9 cellular contexts compared by ENCODE assay signal in genomic region chr10:84783386-84783785, GRCh38.
DNase-seq lines count a peak whose midpoint lies in the region; ATAC-seq and TF ChIP-seq lines count a peak whose summit lies in the region.
"Had no signal": no experiment of that assay in that cellular context is flagged by ENCODE, and none has a peak within 500 bp of the region (broad histone marks: within the 10 kb centered on the region; RNA-seq: fewer than 3 reads in every experiment).

No MANE protein-coding gene starts in this region.

- no peak overlapping the region for H3K9ac ChIP-seq in NT2/D1 (ENCODE audit: insufficient read length, low read depth)

- TF ChIP-seq CTCF in foreskin keratinocyte (conservative IDR thresholded peaks at IDR 0.05), result peak; percentile 66

- H3K9me3 ChIP-seq in NT2/D1 (ENCODE audit: insufficient read depth, low read length), result no peaks in the 10 kb centered on the region
- H3K9me3 ChIP-seq: SJCRH30 had no signal

- H3K4me1 ChIP-seq in NT2/D1 (ENCODE audit: insufficient read depth, insufficient read length) (no peaks in the 10 kb centered on the region), foreskin keratinocyte (no peaks in the 10 kb centered on the region)
- H3K4me1 ChIP-seq: SJCRH30 had no signal

- no peak overlapping the region for H3K4me3 ChIP-seq in NT2/D1 (ENCODE audit: insufficient read length, low read depth)
- H3K4me3 ChIP-seq: SJCRH30 had no signal

- no peaks in the 10 kb centered on the region for H3K27me3 ChIP-seq in NT2/D1 (ENCODE audit: insufficient read depth, insufficient read length)
- no peaks in the 10 kb centered on the region for H3K27me3 ChIP-seq in foreskin keratinocyte
- H3K27me3 ChIP-seq: SJCRH30 had no signal

- no peaks in the 10 kb centered on the region for H3K36me3 ChIP-seq in NT2/D1 (ENCODE audit: insufficient read depth, insufficient read length, low read length)
- H3K36me3 ChIP-seq: SJCRH30 had no signal

- H3K27ac ChIP-seq in foreskin keratinocyte, result no peak overlapping the region
- H3K27ac ChIP-seq: SJCRH30 had no signal

- ATAC-seq in GM19035 (IDR thresholded peaks at IDR 0.05; ENCODE audit: unreplicated experiment), result peak; percentile 82
- ATAC-seq in HG03378 (IDR thresholded peaks at IDR 0.05; ENCODE audit: unreplicated experiment), result peak; percentile 85
- ATAC-seq in foreskin keratinocyte, result peak; percentile 83
- ATAC-seq in sciatic nerve, result peak; percentile 57
- no peak for ATAC-seq in HG03460 (IDR thresholded peaks at IDR 0.05; ENCODE audit: unreplicated experiment)

- intact Hi-C loops in sciatic nerve (cut with DNase I), result no loop called here

- DNase-seq in DMS153 treated with DMSO at 0.1 percent for 48 hours (lab: John Stamatoyannopoulos, UW; ENCODE audit: unreplicated experiment), result peak; percentile 72
- DNase-seq in NT2/D1 (ENCODE audit: low read depth, low spot score), result peak; percentile 28
- peak in 1 of 2 donors; percentile 20 for DNase-seq in foreskin keratinocyte
- DNase-seq in sciatic nerve (ENCODE audit: low spot score), result no peak
- DNase-seq in GDM1 (lab: John Stamatoyannopoulos, UW), result no peak

Comparison
In these comparisons a context has a peak if more than half of its experiments do, and no peak if none do; other contexts are left out.
1. DNase-seq: peak in DMS153 treated with DMSO at 0.1 percent for 48 hours (single experiment) and NT2/D1 (single experiment); none in sciatic nerve (single experiment) and GDM1 (single experiment).